In the genomic region with DNA sequence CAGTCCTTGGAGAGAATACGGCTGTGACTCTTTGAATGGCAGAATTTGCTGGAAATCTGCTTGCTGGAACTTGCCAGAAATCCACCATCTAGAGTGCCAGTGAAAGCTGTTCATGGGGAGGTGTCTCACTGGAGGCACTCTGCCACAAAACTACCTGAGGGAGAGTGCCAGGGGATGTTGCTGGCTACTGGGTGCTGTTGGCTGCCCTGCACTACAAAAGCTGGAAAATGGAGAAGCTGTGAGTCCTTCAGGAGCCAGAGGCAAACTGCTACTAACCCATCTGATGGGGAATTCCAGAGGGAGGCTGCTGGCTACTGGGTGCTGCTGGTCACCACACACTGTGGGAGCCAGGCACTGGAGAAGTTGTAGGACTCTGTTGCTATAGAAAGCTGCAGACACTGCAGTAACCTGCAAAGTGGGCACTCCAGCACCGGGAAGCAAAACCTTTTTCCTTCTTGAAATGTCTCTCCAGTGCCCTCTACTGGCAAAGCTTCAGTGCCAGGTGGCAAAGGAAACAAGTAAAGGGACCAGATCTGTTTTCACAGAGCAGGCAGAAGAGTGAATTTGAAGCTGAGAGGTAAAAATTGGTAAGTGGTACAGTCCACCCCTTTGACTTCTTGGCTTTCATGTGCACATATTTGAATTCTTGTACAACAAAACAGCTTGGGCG, we compare ENCODE assay signal across 8 cellular contexts. TPM values are rescaled to one million over a fixed set of nuclear protein-coding genes. Genes with fewer than 3 reads are reported as not detected.
A peak's percentile ranks its signal among the peaks of the same experiment; 100 is the strongest.
DNase-seq lines count a peak whose midpoint lies in the region; ATAC-seq, FAIRE-seq and TF ChIP-seq lines count a peak whose summit lies in the region.

No MANE protein-coding gene starts in this region.

- peak overlapping the region; percentile 74 for H3K4me2 ChIP-seq in OCI-LY3 (ENCODE audit: low read length)

- peak overlapping the region; percentile 49 for H3K4me3 ChIP-seq in OCI-LY3 (ENCODE audit: low read length)
- H3K4me3 ChIP-seq in pancreas: no peak overlapping the region

- ATAC-seq in pancreas: peak; percentile 82 to 95 (median 92)
- ATAC-seq in HG02623 (IDR thresholded peaks at IDR 0.05; ENCODE audit: unreplicated experiment): no peak
- ATAC-seq in GM21528 (IDR thresholded peaks at IDR 0.05; ENCODE audit: low FRiP score, unreplicated experiment): no peak

- no peaks in the 10 kb centered on the region for H3K27me3 ChIP-seq in OCI-LY3 (ENCODE audit: low read depth, low read length)
- no peaks in the 10 kb centered on the region for H3K27me3 ChIP-seq in pancreas

- H2AFZ ChIP-seq in OCI-LY3 (ENCODE audit: low read depth, low read length): no peak overlapping the region

- H3K27ac ChIP-seq in OCI-LY3 (ENCODE audit: low read length): no peak overlapping the region
- no peak overlapping the region for H3K27ac ChIP-seq in pancreas

- H3K9ac ChIP-seq in OCI-LY3 (ENCODE audit: low read length): no peak overlapping the region

- no peaks in the 10 kb centered on the region for H3K36me3 ChIP-seq in OCI-LY3 (replicated peaks; ENCODE audit: low read depth, low read length)
- no peaks in the 10 kb centered on the region for H3K36me3 ChIP-seq in pancreas

- no peaks in the 10 kb centered on the region for H3K9me3 ChIP-seq in OCI-LY3 (ENCODE audit: insufficient read depth, low read length)
- no peaks in the 10 kb centered on the region for H3K9me3 ChIP-seq in pancreas

- TF ChIP-seq CTCF in OCI-LY3 (IDR thresholded peaks at IDR 0.05; ENCODE audit: low read depth, low read length) (peak; percentile 73), pancreas (IDR thresholded peaks at IDR 0.05) (peak; percentile 42 to 70 (median 54))

- DNase-seq in COR-L47 (lab: John Stamatoyannopoulos, UW) (peak; percentile 26), HUDEP-2 (lab: John Stamatoyannopoulos, UW; ENCODE audit: unreplicated experiment in 76 of 76) (peak in 46 of 76 experiments; percentile 1 to 48 (median 14)), fibroblast of peridontal ligament (ENCODE audit: extremely low read depth) (peak; percentile 69), pancreas (peak in 5 of 6 donors; percentile 51 to 66 (median 60))
- peak; percentile 46 for DNase-seq in activated T-cell treated with anti-CD3 and anti-CD28 coated beads, Interleukin-2, amount 50 U/mL, for 1 hour

- intact Hi-C loops in pancreas (cut with DNase I): no loop called here

- 26 to 28% methylated on average over 3 of the region's 3 CpGs for WGBS in pancreas, 2 donors

- H3K4me1 ChIP-seq in OCI-LY3 (ENCODE audit: low read length) (peaks cover 7% of the 10 kb centered on the region), pancreas (no peaks in the 10 kb centered on the region)

- no peak for FAIRE-seq in pancreas (lab: Jason Lieb, UNC)

- no peaks in the 10 kb centered on the region for H4K20me1 ChIP-seq in OCI-LY3 (ENCODE audit: insufficient read depth, low read length)

- H3K79me2 ChIP-seq in OCI-LY3 (ENCODE audit: low read length): no peaks in the 10 kb centered on the region

RNA-seq across cellular contexts. Expression of gene HSD17B10, which starts 47.8 kb away (rescaled TPM):
- 10 to 100 TPM; 26.8 to 54.1 (median 40.2) TPM for total RNA-seq in pancreas
- 10 to 100 TPM; 29.4 to 54.7 TPM for polyA plus RNA-seq in pancreas

RNA-seq across cellular contexts. Expression of gene RIBC1, which starts 59.3 kb away (rescaled TPM):
- total RNA-seq in pancreas: 1 to 10 TPM in 2 of 6 donors, under 1 TPM in 4; 0.31 to 1.2 (median 0.61) TPM
- 1 to 10 TPM; 2.2 to 3.3 TPM for polyA plus RNA-seq in pancreas

RNA-seq across cellular contexts. Expression of gene SMC1A, which starts 59.5 kb away (rescaled TPM):
- 10 to 100 TPM; 17.0 to 38.2 (median 24.3) TPM for total RNA-seq in pancreas
- 1 to 10 TPM; 6.1 to 6.8 TPM for polyA plus RNA-seq in pancreas

Comparison
In these comparisons a context has a peak if more than half of its experiments do, and no peak if none do; other contexts are left out.
1. DNase-seq: peak in every context shown above with its lines; median percentile 69 in fibroblast of peridontal ligament; 60 in pancreas; 46 in activated T-cell treated with anti-CD3 and anti-CD28 coated beads, Interleukin-2, amount 50 U/mL, for 1 hour; 26 in COR-L47; 14 in HUDEP-2.
2. ATAC-seq: peak in pancreas (4 of 4); none in HG02623 (single experiment) and GM21528 (single experiment).